Comparison of ENCODE assay signal across 34 cellular contexts in genomic region chr7:31487476-31487875, GRCh38. TPM values are rescaled to one million over a fixed set of nuclear protein-coding genes. Genes with fewer than 3 reads are reported as not detected.
"Had no signal": no experiment of that assay in that cellular context is flagged by ENCODE, and none has a peak within 500 bp of the region (broad histone marks: within the 10 kb centered on the region; RNA-seq: fewer than 3 reads in every experiment).

No MANE protein-coding gene starts in this region.

- ATAC-seq: activated naive CD4-positive, alpha-beta T cell treated with anti-CD3 and anti-CD28 coated beads, Interleukin-2, amount 50 U/mL, for 72 hours; activated T-cell treated with anti-CD3 and anti-CD28 coated beads, Interleukin-2, amount 50 U/mL, for 72 hours; effector memory CD8-positive, alpha-beta T cell; esophagus mucosa; heart left ventricle; stimulated activated effector memory CD8-positive, alpha-beta T cell treated with anti-CD3 and anti-CD28 coated beads, Interleukin-12 subunit alpha, Interleukin-12 subunit beta, amount 100 ng/mL, for 72 hours had no signal

- H3K9me3 ChIP-seq: heart left ventricle, left ventricle myocardium inferior, ovary, prostate gland, sigmoid colon, vagina had no signal

- H3K27ac Mint-ChIP-seq: activated naive CD4-positive, alpha-beta T cell treated with anti-CD3 and anti-CD28 coated beads, Interleukin-2, amount 50 U/mL, for 72 hours; activated T-cell treated with anti-CD3 and anti-CD28 coated beads, Interleukin-2, amount 50 U/mL, for 72 hours; effector memory CD8-positive, alpha-beta T cell; immature natural killer cell; mesothelial cell of epicardium; naive B cell; stimulated activated effector memory CD8-positive, alpha-beta T cell treated with anti-CD3 and anti-CD28 coated beads, Interleukin-12 subunit alpha, Interleukin-12 subunit beta, amount 100 ng/mL, for 72 hours; stimulated activated naive CD8-positive, alpha-beta T cell treated with anti-CD3 and anti-CD28 coated beads, Interleukin-15, Interleukin-2, amounts not matched to agents 100 ng/mL and 50 ng/mL, for 24 hours; type B pancreatic cell had no signal

- H3K4me3 ChIP-seq: coronary artery, dorsolateral prefrontal cortex, heart left ventricle, left ventricle myocardium inferior, lung, ovary, prostate gland, sigmoid colon, vagina had no signal

- DNase-seq: activated CD4-positive, alpha-beta T cell treated with anti-CD3 and anti-CD28 coated beads for 4 hours; activated CD4-positive, alpha-beta T cell treated with anti-CD3 and anti-CD28 coated beads, Interleukin-2, amount 50 U/mL, for 4 hours; activated naive CD4-positive, alpha-beta T cell; activated T-cell treated with anti-CD3 and anti-CD28 coated beads for 4 hours; activated T-cell treated with anti-CD3 and anti-CD28 coated beads, Interleukin-2, amount 50 U/mL, for 72 hours; effector memory CD8-positive, alpha-beta T cell; foreskin fibroblast; heart left ventricle; immature natural killer cell; left ventricle myocardium inferior; naive B cell; ovary; sigmoid colon; small intestine; stimulated activated CD4-positive, alpha-beta T cell treated with anti-CD3 and anti-CD28 coated beads, Interleukin-4, amount 100 ng/mL, for 24 hours; substantia nigra; T-helper 9 cell had no signal

- H3K27me3 ChIP-seq: ovary, vagina had no signal

- FAIRE-seq: small intestine, TTC549 had no signal

- H3K36me3 Mint-ChIP-seq: activated naive CD4-positive, alpha-beta T cell treated with anti-CD3 and anti-CD28 coated beads, Interleukin-2, amount 50 U/mL, for 72 hours; immature natural killer cell; mesothelial cell of epicardium; naive B cell; stimulated activated effector memory CD8-positive, alpha-beta T cell treated with anti-CD3 and anti-CD28 coated beads, Interleukin-12 subunit alpha, Interleukin-12 subunit beta, amount 100 ng/mL, for 72 hours; type B pancreatic cell had no signal

- H3K36me3 ChIP-seq: heart left ventricle, left ventricle myocardium inferior, ovary, prostate gland, sigmoid colon, vagina had no signal

- H3K4me1 Mint-ChIP-seq: immature natural killer cell; mesothelial cell of epicardium; naive B cell; stimulated activated effector memory CD8-positive, alpha-beta T cell treated with anti-CD3 and anti-CD28 coated beads, Interleukin-12 subunit alpha, Interleukin-12 subunit beta, amount 100 ng/mL, for 72 hours had no signal

- H3K4me1 ChIP-seq: heart left ventricle, left ventricle myocardium inferior, prostate gland, sigmoid colon, vagina had no signal

- H3K27me3 Mint-ChIP-seq: effector memory CD8-positive, alpha-beta T cell; naive B cell had no signal

- H3K27ac ChIP-seq: coronary artery, heart left ventricle, left ventricle myocardium inferior, ovary, prostate gland, sigmoid colon, vagina, VCaP had no signal

- H3K4me3 Mint-ChIP-seq: activated T-cell treated with anti-CD3 and anti-CD28 coated beads, Interleukin-2, amount 50 U/mL, for 72 hours; effector memory CD8-positive, alpha-beta T cell; immature natural killer cell; mesothelial cell of epicardium; naive B cell; stimulated activated effector memory CD8-positive, alpha-beta T cell treated with anti-CD3 and anti-CD28 coated beads, Interleukin-12 subunit alpha, Interleukin-12 subunit beta, amount 100 ng/mL, for 72 hours; stimulated activated naive CD8-positive, alpha-beta T cell treated with anti-CD3 and anti-CD28 coated beads, Interleukin-15, Interleukin-2, amounts not matched to agents 100 ng/mL and 50 ng/mL, for 24 hours; type B pancreatic cell had no signal

- H3K9me3 Mint-ChIP-seq: stimulated activated naive CD8-positive, alpha-beta T cell treated with anti-CD3 and anti-CD28 coated beads, Interleukin-15, Interleukin-2, amounts not matched to agents 100 ng/mL and 50 ng/mL, for 24 hours; type B pancreatic cell had no signal

RNA-seq across cellular contexts. Expression of gene ITPRID1, which starts 26.4 kb away (rescaled TPM):
- total RNA-seq: activated naive CD4-positive, alpha-beta T cell treated with anti-CD3 and anti-CD28 coated beads, Interleukin-2, amount 50 U/mL, for 72 hours; activated T-cell treated with anti-CD3 and anti-CD28 coated beads, Interleukin-2, amount 50 U/mL, for 72 hours; cardiac septum; kidney epithelial cell; left ventricle myocardium inferior; mesothelial cell of epicardium; ovary; sigmoid colon; T-helper 1 cell treated with Interleukin-12 subunit alpha and Interleukin-12 subunit beta and Interleukin-4 antibody, amounts not matched to agents 30 ng/mL and 1 ng/mL, for 36 hours; vagina had no signal
- polyA plus RNA-seq: heart left ventricle, immature natural killer cell, neural cell had no signal
